In the genomic region with DNA sequence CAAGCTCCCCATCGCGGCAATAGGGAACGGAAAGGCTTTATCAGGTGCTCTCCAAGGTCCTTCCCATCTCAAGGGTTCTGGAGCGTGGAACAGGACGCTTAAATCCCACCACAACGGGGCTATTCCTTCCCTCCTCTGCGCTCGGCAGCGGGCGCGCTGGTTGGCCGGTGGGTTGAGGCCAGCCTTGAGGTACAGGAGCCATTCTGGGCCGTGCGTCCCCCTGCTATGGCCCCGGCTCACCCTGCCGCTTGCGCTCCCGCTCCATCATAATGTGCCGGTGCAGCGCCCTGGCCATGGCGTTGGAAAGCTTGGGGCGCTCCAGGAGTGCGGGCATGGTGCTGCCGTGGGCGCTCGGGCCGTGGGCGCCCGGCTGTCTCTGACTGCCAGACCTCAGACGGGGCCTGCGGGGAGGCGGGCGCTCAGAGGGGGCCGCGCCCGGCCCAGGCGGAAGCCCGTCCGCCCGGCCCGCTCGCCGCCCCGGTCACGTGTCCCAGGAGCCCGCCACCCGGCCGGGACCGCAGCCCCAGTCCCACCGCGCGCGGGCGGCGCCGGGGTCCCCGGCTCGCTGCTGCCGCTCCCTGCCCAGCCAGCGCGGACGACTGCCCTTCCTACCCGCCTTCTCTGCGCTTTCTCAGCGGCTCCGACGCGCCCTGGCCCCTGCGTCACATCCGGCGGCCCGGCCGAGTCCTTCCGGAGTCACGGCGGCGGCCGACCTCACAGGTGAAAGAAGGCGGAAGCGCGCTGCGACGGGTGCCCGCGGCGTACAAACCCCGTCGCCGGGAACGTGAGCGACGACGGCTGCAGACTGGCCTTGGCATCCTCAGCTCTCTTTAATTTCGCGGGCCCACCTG, we compare ENCODE assay signal across 8 cellular contexts. TPM values are rescaled to one million over a fixed set of nuclear protein-coding genes. Genes with fewer than 3 reads are reported as not detected.
DNase-seq lines count a peak whose midpoint lies in the region; ATAC-seq and TF ChIP-seq lines count a peak whose summit lies in the region.

A gene with protein sequence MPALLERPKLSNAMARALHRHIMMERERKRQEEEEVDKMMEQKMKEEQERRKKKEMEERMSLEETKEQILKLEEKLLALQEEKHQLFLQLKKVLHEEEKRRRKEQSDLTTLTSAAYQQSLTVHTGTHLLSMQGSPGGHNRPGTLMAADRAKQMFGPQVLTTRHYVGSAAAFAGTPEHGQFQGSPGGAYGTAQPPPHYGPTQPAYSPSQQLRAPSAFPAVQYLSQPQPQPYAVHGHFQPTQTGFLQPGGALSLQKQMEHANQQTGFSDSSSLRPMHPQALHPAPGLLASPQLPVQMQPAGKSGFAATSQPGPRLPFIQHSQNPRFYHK (minus strand): TSS at position 642 of the 851 bp plus-strand sequence. CDS start 308 bp downstream, at position 334.

- peaks cover 45% of the 10 kb centered on the region for H3K4me1 Mint-ChIP-seq in activated CD4-positive, alpha-beta T cell treated with anti-CD3 and anti-CD28 coated beads, Interleukin-2, amount 10 ng/mL, durations not matched to agents 24 days and 14 days

- peak within 1 kb of the TSS; percentile 85 for H3K4me3 Mint-ChIP-seq in activated CD4-positive, alpha-beta T cell treated with anti-CD3 and anti-CD28 coated beads, Interleukin-2, amount 10 ng/mL, durations not matched to agents 24 days and 14 days

- POLR2A ChIA-PET in AG04450 (lab: Yijun Ruan, JAX) = interaction anchor here (3.6 kb wide), 1 partner anchor 15 kb away, joined by 17 read pairs; a partner anchor contains a TSS

- peak within 1 kb of the TSS; percentile 86 for H3K4me3 ChIP-seq in AG04450 (ENCODE audit: low read depth, low read length)

- H3K27me3 Mint-ChIP-seq in activated CD4-positive, alpha-beta T cell treated with anti-CD3 and anti-CD28 coated beads, Interleukin-2, amount 10 ng/mL, durations not matched to agents 24 days and 14 days = no peaks in the 10 kb centered on the region

- intact Hi-C loops in activated CD4-positive, alpha-beta T cell treated with anti-CD3 and anti-CD28 coated beads, Interleukin-2, amount 10 ng/mL, durations not matched to agents 24 days and 14 days (cut with micrococcal nuclease) = loop anchor here (2.0 kb wide), 2 partner anchors 14 to 72 kb away; a partner anchor contains a TSS

- peaks cover 58% of the 10 kb centered on the region for H3K36me3 Mint-ChIP-seq in activated CD4-positive, alpha-beta T cell treated with anti-CD3 and anti-CD28 coated beads, Interleukin-2, amount 10 ng/mL, durations not matched to agents 24 days and 14 days (ENCODE audit: low read depth)

- H3K27ac ChIP-seq in AG04450 (ENCODE audit: low read depth, low read length) (peak within 1 kb of the TSS; percentile 65), cingulate gyrus (ENCODE audit: low read depth, low read length) (peak within 1 kb of the TSS; percentile 94)

- peak within 1 kb of the TSS; percentile 96 for H3K27ac Mint-ChIP-seq in activated CD4-positive, alpha-beta T cell treated with anti-CD3 and anti-CD28 coated beads, Interleukin-2, amount 10 ng/mL, durations not matched to agents 24 days and 14 days

- H3K9me3 ChIP-seq in AG04450 (ENCODE audit: control insufficient read depth, insufficient read depth, low read length) = peaks cover 2% of the 10 kb centered on the region; the same call in 1 of the 2 replicates

- no peaks in the 10 kb centered on the region for H3K9me3 Mint-ChIP-seq in activated CD4-positive, alpha-beta T cell treated with anti-CD3 and anti-CD28 coated beads, Interleukin-2, amount 10 ng/mL, durations not matched to agents 24 days and 14 days

- ATAC-seq in GM18907 (IDR thresholded peaks at IDR 0.05; ENCODE audit: unreplicated experiment) (peak; percentile 61), HG03139 (IDR thresholded peaks at IDR 0.05; ENCODE audit: unreplicated experiment) (peak; percentile 68)

- DNase-seq in AG04450 (ENCODE audit: low read depth, low spot score) (no peak), NCI-H446 treated with DMSO at 0.1 percent for 48 hours (lab: John Stamatoyannopoulos, UW) (peak; percentile 65), kidney tubule cell (ENCODE audit: low spot score) (peak; percentile 91)
- DNase-seq in activated CD4-positive, alpha-beta T cell treated with anti-CD3 and anti-CD28 coated beads, Interleukin-2, amount 10 ng/mL, durations not matched to agents 24 days and 14 days = peak; percentile 99
- peak; percentile 87 to 90 for DNase-seq in stimulated activated CD4-positive, alpha-beta T cell treated with anti-CD3 and anti-CD28 coated beads, Interleukin-15, amount 100 ng/mL, for 48 hours (ENCODE audit: low read depth in 2 of 2)

- no peak for TF ChIP-seq CTCF in AG04450 (IDR thresholded peaks at IDR 0.05; ENCODE audit: low read depth, low read length)

- CTCF ChIA-PET in AG04450 (lab: Charles Lee) = interaction anchor here (0.9 to 2.1 kb wide), 3 partner anchors 8 to 18 kb away, joined by 3 to 8 read pairs (median 3); no protein-coding TSS in a partner anchor

- no peaks in the 10 kb centered on the region for H3K27me3 ChIP-seq in AG04450 (ENCODE audit: control insufficient read depth, insufficient read depth, low read length)

RNA-seq across cellular contexts. Expression of the gene that starts here (rescaled TPM):
- polyA plus RNA-seq in AG04450 (2011; rRNA removed) = 21.5 and 22.2 TPM in 2 replicates
- polyA minus RNA-seq in AG04450 (2011; rRNA and poly(A)+ RNA removed) = 30.0 and 42.0 TPM in 2 replicates
- 51.5 and 56.2 TPM in 2 replicates for total RNA-seq in activated CD4-positive, alpha-beta T cell treated with anti-CD3 and anti-CD28 coated beads, Interleukin-2, amount 10 ng/mL, durations not matched to agents 24 days and 14 days
